Comparison of ENCODE assay signal across 21 cellular contexts in genomic region chr6:162203287-162203686, GRCh38.
DNase-seq lines count a peak whose midpoint lies in the region; ATAC-seq and TF ChIP-seq lines count a peak whose summit lies in the region.
"Had no signal": no experiment of that assay in that cellular context is flagged by ENCODE, and none has a peak within 500 bp of the region (broad histone marks: within the 10 kb centered on the region; RNA-seq: fewer than 3 reads in every experiment).

No MANE protein-coding gene starts in this region.

- H2BK12ac ChIP-seq in trophoblast cell (ENCODE audit: low read length), result no peak overlapping the region

- H3K27me3 ChIP-seq in trophoblast cell (ENCODE audit: insufficient read depth, low read length), result no peaks in the 10 kb centered on the region

- intact Hi-C loops in left cardiac atrium (cut with DNase I), result no loop called here

- peak; percentile 44 to 51 for ATAC-seq in left cardiac atrium
- ATAC-seq in GM21825 (IDR thresholded peaks at IDR 0.05; ENCODE audit: unreplicated experiment), result no peak
- ATAC-seq in HG03460 (IDR thresholded peaks at IDR 0.05; ENCODE audit: unreplicated experiment), result no peak

- H3K9me3 ChIP-seq in trophoblast cell (ENCODE audit: insufficient read depth, low read depth, low read length), result peaks cover 2% of the 10 kb centered on the region
- H3K9me3 ChIP-seq: Caco-2 had no signal

- H3K4me1 ChIP-seq in trophoblast cell (ENCODE audit: control insufficient read depth in 1 of 2, insufficient read depth in 2 of 2, low read length in 2 of 2), result no peaks in the 10 kb centered on the region
- H3K4me1 ChIP-seq: Caco-2 had no signal

- TF ChIP-seq RAD21 in Ishikawa (IDR thresholded peaks at IDR 0.05; ENCODE audit: low read depth), result no peak

- no peak overlapping the region for H4K12ac ChIP-seq in trophoblast cell (ENCODE audit: low read depth, low read length)

- H4K91ac ChIP-seq in trophoblast cell (ENCODE audit: low read depth, low read length), result no peak overlapping the region

- no peaks in the 10 kb centered on the region for H3K36me3 ChIP-seq in trophoblast cell (ENCODE audit: control insufficient read depth in 1 of 2, insufficient read depth in 2 of 2, low read length in 2 of 2)

- DNase-seq in NCI-H1105 (lab: John Stamatoyannopoulos, UW), result peak; percentile 76
- DNase-seq in left cardiac atrium, result peak; percentile 32
- no peak for DNase-seq in trophoblast cell
- DNase-seq in NCI-H2171 (lab: John Stamatoyannopoulos, UW), result no peak
- DNase-seq: Caco-2; CD4-positive, CD25-positive, alpha-beta regulatory T cell; DMS 273 treated with DMSO at 0.1 percent for 48 hours; DND-41; GOT3; HCEC 1CT; IMR-90; NCI-H1417 treated with DMSO at 0.1 percent for 48 hours; NCI-H187 treated with DMSO at 0.1 percent for 48 hours; NCI-H2107; NCI-H226; NCI-H524; NCI-H82; SHP77 had no signal

- TF ChIP-seq EP300 in Ishikawa (IDR thresholded peaks at IDR 0.05; ENCODE audit: borderline replicate concordance), result peak; percentile 70

- no peaks in the 10 kb centered on the region for H3K79me2 ChIP-seq in trophoblast cell (ENCODE audit: control insufficient read depth, insufficient read depth, low read length, poor library complexity)

- H2BK5ac ChIP-seq in trophoblast cell (ENCODE audit: low read depth, low read length, poor library complexity), result no peak overlapping the region

- no peak overlapping the region for H3K18ac ChIP-seq in trophoblast cell (ENCODE audit: low read length)

- no peak overlapping the region for H2AK5ac ChIP-seq in trophoblast cell (ENCODE audit: low read length)

- no peak overlapping the region for H4K8ac ChIP-seq in trophoblast cell (ENCODE audit: low read depth, low read length)

- H2BK120ac ChIP-seq in trophoblast cell (ENCODE audit: insufficient read depth, low read length, poor library complexity), result no peak overlapping the region

- no peak overlapping the region for H3K4me3 ChIP-seq in trophoblast cell (ENCODE audit: low read depth, low read length)

- no peak overlapping the region for H3K4ac ChIP-seq in trophoblast cell (ENCODE audit: low read depth, low read length)

- peak overlapping the region; percentile 69 for H3K9ac ChIP-seq in trophoblast cell (ENCODE audit: low read length)

- no peak overlapping the region for H3K23ac ChIP-seq in trophoblast cell (ENCODE audit: low read length)

- H3K79me1 ChIP-seq in trophoblast cell (ENCODE audit: low read length), result no peaks in the 10 kb centered on the region

- H3K27ac ChIP-seq in trophoblast cell (ENCODE audit: low read depth, low read length), result no peak overlapping the region

- H3K14ac ChIP-seq in trophoblast cell (ENCODE audit: low read length), result no peak overlapping the region

- no CpG with 5 or more reads among the region's 5 CpGs for WGBS in trophoblast cell (ENCODE audit: extremely low coverage, insufficient coverage, insufficient read length)

- H3K4me2 ChIP-seq in trophoblast cell (ENCODE audit: low read length), result no peak overlapping the region

- H2AFZ ChIP-seq in trophoblast cell (ENCODE audit: insufficient read depth, low read length, poor library complexity), result no peak overlapping the region

TF ChIP-seq in Ishikawa, 13 proteins besides CTCF, POLR2A, EP300 and RAD21:
- TF ChIP-seq FOXM1 (IDR thresholded peaks at IDR 0.05; ENCODE audit: borderline replicate concordance, low read depth) (peak; percentile 43; the same call in 1 of the 2 replicates), NFIC (IDR thresholded peaks at IDR 0.05) (peak; percentile 96), USF1 (IDR thresholded peaks at IDR 0.05) (no peak), ZBTB7A (IDR thresholded peaks at IDR 0.05; ENCODE audit: low read depth) (no peak), TAF1 (IDR thresholded peaks at IDR 0.05; ENCODE audit: low read depth) (no peak), TEAD4 (IDR thresholded peaks at IDR 0.05) (peak; percentile 46), TCF12 (IDR thresholded peaks at IDR 0.05; ENCODE audit: low read depth) (peak; percentile 80), CEBPB (IDR thresholded peaks at IDR 0.05) (no peak)
- TF ChIP-seq, protein P1, sequence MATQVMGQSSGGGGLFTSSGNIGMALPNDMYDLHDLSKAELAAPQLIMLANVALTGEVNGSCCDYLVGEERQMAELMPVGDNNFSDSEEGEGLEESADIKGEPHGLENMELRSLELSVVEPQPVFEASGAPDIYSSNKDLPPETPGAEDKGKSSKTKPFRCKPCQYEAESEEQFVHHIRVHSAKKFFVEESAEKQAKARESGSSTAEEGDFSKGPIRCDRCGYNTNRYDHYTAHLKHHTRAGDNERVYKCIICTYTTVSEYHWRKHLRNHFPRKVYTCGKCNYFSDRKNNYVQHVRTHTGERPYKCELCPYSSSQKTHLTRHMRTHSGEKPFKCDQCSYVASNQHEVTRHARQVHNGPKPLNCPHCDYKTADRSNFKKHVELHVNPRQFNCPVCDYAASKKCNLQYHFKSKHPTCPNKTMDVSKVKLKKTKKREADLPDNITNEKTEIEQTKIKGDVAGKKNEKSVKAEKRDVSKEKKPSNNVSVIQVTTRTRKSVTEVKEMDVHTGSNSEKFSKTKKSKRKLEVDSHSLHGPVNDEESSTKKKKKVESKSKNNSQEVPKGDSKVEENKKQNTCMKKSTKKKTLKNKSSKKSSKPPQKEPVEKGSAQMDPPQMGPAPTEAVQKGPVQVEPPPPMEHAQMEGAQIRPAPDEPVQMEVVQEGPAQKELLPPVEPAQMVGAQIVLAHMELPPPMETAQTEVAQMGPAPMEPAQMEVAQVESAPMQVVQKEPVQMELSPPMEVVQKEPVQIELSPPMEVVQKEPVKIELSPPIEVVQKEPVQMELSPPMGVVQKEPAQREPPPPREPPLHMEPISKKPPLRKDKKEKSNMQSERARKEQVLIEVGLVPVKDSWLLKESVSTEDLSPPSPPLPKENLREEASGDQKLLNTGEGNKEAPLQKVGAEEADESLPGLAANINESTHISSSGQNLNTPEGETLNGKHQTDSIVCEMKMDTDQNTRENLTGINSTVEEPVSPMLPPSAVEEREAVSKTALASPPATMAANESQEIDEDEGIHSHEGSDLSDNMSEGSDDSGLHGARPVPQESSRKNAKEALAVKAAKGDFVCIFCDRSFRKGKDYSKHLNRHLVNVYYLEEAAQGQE (IDR thresholded peaks at IDR 0.05; ENCODE audit: low read depth), result no peak
- TF ChIP-seq, protein P2, sequence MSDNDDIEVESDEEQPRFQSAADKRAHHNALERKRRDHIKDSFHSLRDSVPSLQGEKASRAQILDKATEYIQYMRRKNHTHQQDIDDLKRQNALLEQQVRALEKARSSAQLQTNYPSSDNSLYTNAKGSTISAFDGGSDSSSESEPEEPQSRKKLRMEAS (IDR thresholded peaks at IDR 0.05), result no peak

Comparison
In these comparisons a context has a peak if more than half of its experiments do, and no peak if none do; other contexts are left out.
1. DNase-seq: peak in NCI-H1105 (single experiment) and left cardiac atrium (single experiment); none in trophoblast cell (0 of 2) and NCI-H2171 (single experiment).
2. ATAC-seq: peak in left cardiac atrium (2 of 2); none in GM21825 (single experiment) and HG03460 (single experiment).